Comparison of ENCODE assay signal across 8 cellular contexts in the genomic region with DNA sequence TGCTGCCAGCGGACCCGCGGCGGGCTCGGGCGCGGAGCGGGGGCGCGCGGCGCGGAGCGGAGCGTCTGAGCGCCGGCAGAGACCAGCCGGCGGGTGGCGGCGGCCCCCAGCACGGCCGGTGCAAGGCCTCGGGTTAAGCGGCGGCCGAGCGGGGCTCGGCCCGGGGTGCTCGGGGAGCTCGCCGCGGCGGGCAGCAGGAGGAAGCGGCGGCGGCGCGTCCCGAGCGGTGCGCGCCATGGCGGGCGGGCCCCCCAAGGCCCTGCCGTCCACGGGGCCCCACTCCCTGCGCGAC. TPM values are rescaled to one million over a fixed set of nuclear protein-coding genes. Genes with fewer than 3 reads are reported as not detected.
DNase-seq lines count a peak whose midpoint lies in the region; ATAC-seq, FAIRE-seq and TF ChIP-seq lines count a peak whose summit lies in the region.

No MANE protein-coding gene starts in this region.

- H3K27me3 ChIP-seq in DND-41 (ENCODE audit: insufficient read depth, low read length, poor library complexity) (no peaks in the 10 kb centered on the region), MG63 (no peaks in the 10 kb centered on the region)

- H3K4me3 ChIP-seq in DND-41 (ENCODE audit: low read depth in 1 of 2, low read length in 2 of 2): peak overlapping the region; percentile 78 to 88; a peak in 3 of 4 replicates
- H3K4me3 ChIP-seq in MG63: peak overlapping the region; percentile 77
- peak overlapping the region; percentile 81 for H3K4me3 ChIP-seq in epithelial cell of proximal tubule (ENCODE audit: low read depth, low read length)

- H3K9ac ChIP-seq in DND-41 (ENCODE audit: low read depth, low read length): peak overlapping the region; percentile 79

- H3K4me1 ChIP-seq in DND-41 (ENCODE audit: insufficient read depth, low read length): peaks cover 40% of the 10 kb centered on the region

- peak overlapping the region; percentile 99 for H3K4me2 ChIP-seq in DND-41 (ENCODE audit: insufficient read depth, low read length)

- no peak for TF ChIP-seq POLR2A in GM12892 (IDR thresholded peaks at IDR 0.05; ENCODE audit: low read depth, low read length)

- TF ChIP-seq CTCF in DND-41 (IDR thresholded peaks at IDR 0.05; ENCODE audit: borderline replicate concordance, extremely low read depth, low read length, poor library complexity, severe bottlenecking) (no peak), epithelial cell of proximal tubule (conservative IDR thresholded peaks at IDR 0.05; ENCODE audit: low read depth, low read length) (no peak), omental fat pad (IDR thresholded peaks at IDR 0.05) (no peak)

- H3K36me3 ChIP-seq in DND-41 (ENCODE audit: insufficient read depth, low read length) (no peaks in the 10 kb centered on the region), MG63 (no peaks in the 10 kb centered on the region)

- peak overlapping the region; percentile 84 for H2AFZ ChIP-seq in DND-41 (ENCODE audit: low read depth, low read length)

- H3K9me3 ChIP-seq in DND-41 (ENCODE audit: insufficient read depth, low read length, severe bottlenecking) (no peaks in the 10 kb centered on the region), MG63 (no peaks in the 10 kb centered on the region)

- FAIRE-seq in GM12892 (lab: Jason Lieb, UNC): no peak

- H3K27ac ChIP-seq in DND-41 (ENCODE audit: low read length): peak overlapping the region; percentile 21; the same call in 1 of the 2 replicates

- H3K79me2 ChIP-seq in DND-41 (ENCODE audit: insufficient read depth, low read length): no peaks in the 10 kb centered on the region

- ATAC-seq in DND-41 (ENCODE audit: insufficient read depth, low read depth): peak; percentile 27; the same call in 2 of the 3 replicates
- ATAC-seq in omental fat pad (ENCODE audit: low FRiP score): peak; percentile 11

- DNase-seq in DND-41: no peak
- no peak for DNase-seq in MG63
- DNase-seq in epithelial cell of proximal tubule (ENCODE audit: low read depth): no peak
- no peak for DNase-seq in omental fat pad (ENCODE audit: low spot score)
- no peak for DNase-seq in NCI-H1092 (lab: John Stamatoyannopoulos, UW)
- DNase-seq in NCI-H1694 treated with DMSO at 0.1 percent for 48 hours (lab: John Stamatoyannopoulos, UW): no peak
- DNase-seq in GM12892 (ENCODE audit: insufficient read length): no peak
- no peak for DNase-seq in MV-4-11 (lab: John Stamatoyannopoulos, UW)

- peaks cover 11% of the 10 kb centered on the region for H4K20me1 ChIP-seq in DND-41 (ENCODE audit: insufficient read depth, low read length)

RNA-seq across cellular contexts. Expression of gene SNX30, which starts 0.2 kb away (rescaled TPM):
- total RNA-seq in MG63 (2014; rRNA removed; shearing (Covaris generic); ENCODE audit: low replicate concordance): 5.8 and 31.5 TPM in 2 replicates
- total RNA-seq in epithelial cell of proximal tubule: 6.1 and 6.9 TPM in 2 replicates
- 10 to 100 TPM in 3 of 4 donors, 1 to 10 TPM in 1; 8.9 to 27.5 (median 11.6) TPM for total RNA-seq in omental fat pad
- 3.1 TPM for polyA plus RNA-seq in GM12892 (2012; ENCODE audit: missing spikeins)

RNA-seq across cellular contexts. Expression of gene INIP, which starts 32.8 kb away (rescaled TPM):
- total RNA-seq in MG63 (2014; rRNA removed; shearing (Covaris generic); ENCODE audit: low replicate concordance): 18.0 and 18.4 TPM in 2 replicates
- total RNA-seq in epithelial cell of proximal tubule (15.1 and 20.5 TPM in 2 replicates), omental fat pad (10 to 100 TPM; 11.2 to 16.1 (median 13.6) TPM)
- polyA plus RNA-seq in GM12892 (2012; ENCODE audit: missing spikeins): 21.3 TPM
